1 cellular context compared by ENCODE assay signal in genomic region chr2:240136013-240136670, GRCh38.
TF ChIP-seq lines count a peak whose summit lies in the region.

Gene COPS9, minus strand, starts transcription at chr2:240136305. Its CDS starts 21 bp downstream, at chr2:240136284.

TF ChIP-seq in GM12878, 131 proteins besides CTCF, POLR2A, EP300 and RAD21 (continued from another document):
- TF ChIP-seq BCLAF1 (IDR thresholded peaks at IDR 0.05) (no peak), RELB (IDR thresholded peaks at IDR 0.05; ENCODE audit: low read depth) (no peak), BACH1 (IDR thresholded peaks at IDR 0.05; ENCODE audit: borderline replicate concordance) (no peak), ELK1 (IDR thresholded peaks at IDR 0.05; ENCODE audit: low read depth, low read length) (peak; percentile 97), PKNOX1 (IDR thresholded peaks at IDR 0.05) (no peak), IRF5 (IDR thresholded peaks at IDR 0.05; ENCODE audit: borderline replicate concordance) (no peak), ETV6 (conservative IDR thresholded peaks at IDR 0.05 in 1 of 2, IDR thresholded peaks at IDR 0.05 in 1 of 2; ENCODE audit: borderline replicate concordance in 1 of 2, low read depth in 1 of 2) (0 out of 4 replicates have a peak, but pooled peaks of 1 of the 2 experiments have one; percentile 15), ZBTB40 (IDR thresholded peaks at IDR 0.05; ENCODE audit: borderline replicate concordance) (peak; percentile 89), SIX5 (IDR thresholded peaks at IDR 0.05; ENCODE audit: low read depth, low read length, severe bottlenecking) (peak; percentile 45), GABPA (IDR thresholded peaks at IDR 0.05; ENCODE audit: low read depth) (peak; percentile 92), YY1 (IDR thresholded peaks at IDR 0.05; ENCODE audit: low read depth, low read length) (peak; percentile 85), SKIL (IDR thresholded peaks at IDR 0.05; ENCODE audit: low read depth, poor library complexity, severe bottlenecking) (no peak), CREM (IDR thresholded peaks at IDR 0.05; ENCODE audit: low read depth) (peak; percentile 65), SUPT20H (IDR thresholded peaks at IDR 0.05; ENCODE audit: borderline replicate concordance, control insufficient read depth, low read depth, low read length) (no peak), BCL3 (IDR thresholded peaks at IDR 0.05; ENCODE audit: borderline replicate concordance, insufficient read depth, low read depth, low read length, poor library complexity, severe bottlenecking) (no peak)
